19 cellular contexts compared by ENCODE assay signal in genomic region chr7:31729195-31729804, GRCh38. TPM values are rescaled to one million over a fixed set of nuclear protein-coding genes. Genes with fewer than 3 reads are reported as not detected.
DNase-seq lines count a peak whose midpoint lies in the region; ATAC-seq and TF ChIP-seq lines count a peak whose summit lies in the region.
"Had no signal": no experiment of that assay in that cellular context is flagged by ENCODE, and none has a peak within 500 bp of the region (broad histone marks: within the 10 kb centered on the region; RNA-seq: fewer than 3 reads in every experiment).

No MANE protein-coding gene starts in this region.

- H3K9ac ChIP-seq in mesenchymal stem cell (ENCODE audit: low read length): no peak overlapping the region
- H3K9ac ChIP-seq: GM23248 had no signal

- intact Hi-C loops in left lung (cut with DNase I): no loop called here

- no peak overlapping the region for H4K8ac ChIP-seq in mesenchymal stem cell (ENCODE audit: low read length)

- no peak overlapping the region for H4K91ac ChIP-seq in mesenchymal stem cell (ENCODE audit: low read length)

- no peaks in the 10 kb centered on the region for H3K79me1 ChIP-seq in mesenchymal stem cell (replicated peaks; ENCODE audit: low read length, poor library complexity, severe bottlenecking)

- H2BK120ac ChIP-seq in mesenchymal stem cell (ENCODE audit: low read depth, low read length): no peak overlapping the region

- no peak overlapping the region for H2BK12ac ChIP-seq in mesenchymal stem cell (ENCODE audit: low read length in 2 of 2)

- H3K27ac ChIP-seq in left lung: no peak overlapping the region
- H3K27ac ChIP-seq in mesenchymal stem cell (ENCODE audit: low read length, poor library complexity, severe bottlenecking): no peak overlapping the region
- H3K27ac ChIP-seq: body of pancreas, coronary artery, GM23248, right atrium auricular region, testis had no signal

- CTCF ChIA-PET in BJ (lab: Yijun Ruan, JAX): interaction anchor here (1.8 kb wide), 1 partner anchor 285 kb away, joined by 5 read pairs; no protein-coding TSS in a partner anchor

- H3K18ac ChIP-seq in mesenchymal stem cell (ENCODE audit: low read depth in 1 of 2, low read length in 2 of 2): no peak overlapping the region

- ATAC-seq in left lung: peak; percentile 87
- ATAC-seq: body of pancreas had no signal

- no peaks in the 10 kb centered on the region for H3K9me3 ChIP-seq in left lung
- H3K9me3 ChIP-seq in mesenchymal stem cell (ENCODE audit: control insufficient read depth, low read length): no peaks in the 10 kb centered on the region
- H3K9me3 ChIP-seq: body of pancreas, right atrium auricular region, testis had no signal

- no peak overlapping the region for H3K14ac ChIP-seq in mesenchymal stem cell (ENCODE audit: low read length in 2 of 2)

- H3K23ac ChIP-seq in mesenchymal stem cell (ENCODE audit: low read length in 2 of 2): no peak overlapping the region

- DNase-seq in BJ (ENCODE audit: low read depth): no peak
- DNase-seq in H7: peak; percentile 36
- no peak for DNase-seq in astrocyte of the spinal cord (ENCODE audit: low read depth, low spot score)
- DNase-seq in left lung: no peak
- DNase-seq in mesenchymal stem cell: no peak
- DNase-seq in stimulated activated CD4-positive, alpha-beta T cell treated with anti-CD3 and anti-CD28 coated beads, Interleukin-4, amount 100 ng/mL, for 1 hour: no peak
- DNase-seq in medulla oblongata (ENCODE audit: extremely low spot score): no peak
- no peak for DNase-seq in NCI-H2227 treated with DMSO at 0.1 percent for 48 hours (lab: John Stamatoyannopoulos, UW)
- DNase-seq: activated CD4-positive, CD25-positive, alpha-beta regulatory T cell treated with anti-CD3 and anti-CD28 coated beads, Interleukin-2, amount 50 U/mL, for 72 hours; body of pancreas; GM23248; Karpas-422; NCI-H1436 treated with DMSO at 0.1 percent for 48 hours; testis had no signal

- H2BK15ac ChIP-seq in mesenchymal stem cell (ENCODE audit: low read depth, poor library complexity, severe bottlenecking): no peak overlapping the region

- no peak overlapping the region for H2AFZ ChIP-seq in mesenchymal stem cell (ENCODE audit: low read depth, low read length)
- H2AFZ ChIP-seq: GM23248 had no signal

- H3K4me3 ChIP-seq in BJ (ENCODE audit: low read depth, low read length): no peak overlapping the region
- H3K4me3 ChIP-seq in H7 (ENCODE audit: insufficient read depth, low read depth, low read length): no peak overlapping the region
- no peak overlapping the region for H3K4me3 ChIP-seq in astrocyte of the spinal cord (ENCODE audit: low read depth, low read length)
- H3K4me3 ChIP-seq in left lung: no peak overlapping the region
- H3K4me3 ChIP-seq in mesenchymal stem cell (ENCODE audit: insufficient read depth in 1 of 2, low read depth in 1 of 2, low read length in 2 of 2): no peak overlapping the region
- H3K4me3 ChIP-seq: body of pancreas, coronary artery, GM23248, right atrium auricular region, testis had no signal

- H3K27me3 ChIP-seq in BJ (ENCODE audit: control insufficient read depth, insufficient read depth, low read length) (no peaks in the 10 kb centered on the region), H7 (ENCODE audit: control insufficient read depth, insufficient read depth, low read length) (no peaks in the 10 kb centered on the region; the same call in 1 of the 2 replicates), left lung (no peaks in the 10 kb centered on the region), mesenchymal stem cell (ENCODE audit: control insufficient read depth in 1 of 2, insufficient read depth in 1 of 2, low read length in 2 of 2) (no peaks in the 10 kb centered on the region)
- H3K27me3 ChIP-seq: body of pancreas, right atrium auricular region, testis had no signal

- POLR2A ChIA-PET in BJ (lab: Charles Lee): no interaction called here

- H2BK5ac ChIP-seq in mesenchymal stem cell (ENCODE audit: low read depth, low read length, poor library complexity, severe bottlenecking): no peak overlapping the region

- no peak overlapping the region for H3K4ac ChIP-seq in mesenchymal stem cell (ENCODE audit: low read depth in 1 of 2, low read length in 2 of 2)

- no peak overlapping the region for H2AK5ac ChIP-seq in mesenchymal stem cell (ENCODE audit: low read length, severe bottlenecking)

- 0 out of 2 replicates have a peak, but pooled peaks have one; percentile 7 for TF ChIP-seq CTCF in BJ (IDR thresholded peaks at IDR 0.05; ENCODE audit: insufficient read depth, low read depth, low read length)
- peak; percentile 13 for TF ChIP-seq CTCF in astrocyte of the spinal cord (IDR thresholded peaks at IDR 0.05; ENCODE audit: low read depth, low read length)
- no peak for TF ChIP-seq CTCF in left lung (IDR thresholded peaks at IDR 0.05)

- WGBS in mesenchymal stem cell: 55% methylated on average over 3 of the region's 3 CpGs

- H3K36me3 ChIP-seq in BJ (ENCODE audit: control insufficient read depth, insufficient read depth, low read length): no peaks in the 10 kb centered on the region
- no peaks in the 10 kb centered on the region for H3K36me3 ChIP-seq in H7 (replicated peaks; ENCODE audit: control insufficient read depth, insufficient read depth, low read length)
- H3K36me3 ChIP-seq in left lung: no peaks in the 10 kb centered on the region
- no peaks in the 10 kb centered on the region for H3K36me3 ChIP-seq in mesenchymal stem cell (ENCODE audit: control insufficient read depth in 1 of 2, insufficient read depth in 2 of 2, low read depth in 1 of 2, low read length in 2 of 2)
- H3K36me3 ChIP-seq: right atrium auricular region had no signal

- H3K4me1 ChIP-seq in left lung (no peaks in the 10 kb centered on the region), mesenchymal stem cell (ENCODE audit: control insufficient read depth, insufficient read depth, low read depth, low read length) (no peaks in the 10 kb centered on the region)
- H3K4me1 ChIP-seq: body of pancreas, right atrium auricular region, testis had no signal

- in situ Hi-C loops in astrocyte of the spinal cord (cut with HindIII; ENCODE audit: low sequenced_read_pairs): no loop called here

- no peak overlapping the region for H3K4me2 ChIP-seq in mesenchymal stem cell (ENCODE audit: low read length, poor library complexity, severe bottlenecking)

RNA-seq across cellular contexts. Expression of gene PPP1R17, which starts 42.3 kb away (rescaled TPM):
- not detected in 2 replicates for polyA plus RNA-seq in BJ (2011; rRNA removed)
- polyA minus RNA-seq in BJ (2011; rRNA and poly(A)+ RNA removed): not detected in 2 replicates
- total RNA-seq in H7 (2014; rRNA removed; shearing (Covaris generic)): 0.22 and 2.3 TPM in 2 replicates
- total RNA-seq in left lung: not detected
- not detected for polyA plus RNA-seq in mesenchymal stem cell (2013, experiment 1 of 2)
- not detected for polyA plus RNA-seq in mesenchymal stem cell (2013, experiment 2 of 2)
- total RNA-seq: activated CD8-positive, alpha-beta memory T cell treated with anti-CD3 and anti-CD28 coated beads for 36 hours; activated T-helper 1 cell treated with anti-CD3 and anti-CD28 coated beads, Interleukin-12 subunit alpha, Interleukin-12 subunit beta, Interleukin-2, Interleukin-4 antibody, amounts not matched to agents 30 ng/mL and 10 ng/mL and 1 ng/mL, durations not matched to agents 14 hours and 24 hours and 36 hours; body of pancreas; GM23248; mucosa of gallbladder; right atrium auricular region had no signal

Comparison
In these comparisons a context has a peak if more than half of its experiments do, and no peak if none do; other contexts are left out.
1. CTCF ChIP-seq: peak in BJ (single experiment) and astrocyte of the spinal cord (single experiment); none in left lung (0 of 2).